In the genomic region with DNA sequence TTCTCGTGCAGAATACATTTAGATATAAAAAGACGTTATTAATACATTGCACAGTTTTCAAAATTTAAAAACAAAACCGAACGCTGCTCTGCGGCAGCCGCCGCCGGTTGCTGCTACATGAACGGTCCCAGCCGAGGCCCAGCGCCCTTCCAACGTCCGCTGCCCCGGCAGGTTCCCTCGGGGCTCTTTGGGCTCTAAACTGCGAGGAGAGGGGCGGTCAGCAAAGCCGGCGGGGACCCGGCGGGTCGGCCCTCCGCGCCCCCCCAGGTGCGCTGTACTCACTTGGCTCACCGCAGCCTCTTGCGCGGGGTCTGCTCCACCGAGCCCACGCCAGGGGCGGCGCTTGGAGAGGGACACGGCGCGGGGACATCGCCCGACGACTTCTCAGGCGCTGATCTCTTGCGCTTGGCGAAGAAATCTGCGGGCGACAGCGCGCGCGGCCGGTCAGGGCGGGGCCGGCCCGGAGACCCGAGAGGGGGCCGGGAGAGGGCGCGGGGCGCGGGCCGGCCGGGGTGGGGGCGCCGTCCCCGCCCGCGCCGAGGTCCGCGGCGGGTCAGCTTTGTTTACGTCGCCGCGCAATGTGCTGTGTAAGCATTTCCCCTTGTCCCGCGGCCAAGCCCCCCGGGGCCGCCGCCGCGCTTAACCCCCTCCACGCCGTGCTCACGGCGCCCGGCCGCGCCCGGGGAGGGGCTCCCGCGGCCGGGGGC, we compare ENCODE assay signal across 1 cellular context.
TF ChIP-seq lines count a peak whose summit lies in the region.

No MANE protein-coding gene starts in this region.

TF ChIP-seq in K562, 482 proteins besides CTCF, POLR2A, EP300 and RAD21 (continued from another document and continues in another):
- TF ChIP-seq PRPF4 (IDR thresholded peaks at IDR 0.05; ENCODE audit: insufficient read depth, low read depth, low read length, poor library complexity, severe bottlenecking) (no peak), BDP1 (IDR thresholded peaks at IDR 0.05; ENCODE audit: insufficient read depth, insufficient read length) (no peak), HDAC3 (IDR thresholded peaks at IDR 0.05; ENCODE audit: borderline replicate concordance, partially characterized antibody) (no peak), PTBP1 (IDR thresholded peaks at IDR 0.05; ENCODE audit: low read depth, low read length) (no peak), HLTF (IDR thresholded peaks at IDR 0.05) (no peak), ZNF507 (tag; conservative IDR thresholded peaks at IDR 0.05) (no peak), ZNF699 (CRISPR knock-in tag; IDR thresholded peaks at IDR 0.05; ENCODE audit: insufficient replicate concordance) (no peak), SIN3A (IDR thresholded peaks at IDR 0.05; ENCODE audit: borderline replicate concordance in 2 of 2, control insufficient read depth in 1 of 2, low read depth in 2 of 2, low read length in 2 of 2) (no peak), JUND (IDR thresholded peaks at IDR 0.05; ENCODE audit: borderline replicate concordance, low read depth, low read length) (no peak), JUND (tag; IDR thresholded peaks at IDR 0.05; ENCODE audit: borderline replicate concordance, low read depth, low read length) (no peak), HMGN3 (IDR thresholded peaks at IDR 0.05; ENCODE audit: borderline replicate concordance, extremely low read depth, insufficient read length, low read depth, low read length) (peak; percentile 22), SMARCC2 (IDR thresholded peaks at IDR 0.05; ENCODE audit: low read depth) (no peak), ARNT (IDR thresholded peaks at IDR 0.05) (no peak), PCBP1 (IDR thresholded peaks at IDR 0.05; ENCODE audit: low read depth, low read length, poor library complexity, severe bottlenecking) (peak; percentile 51), POLR3G (IDR thresholded peaks at IDR 0.05; ENCODE audit: extremely low read depth, insufficient read length, insufficient replicate concordance) (no peak), ZNF445 (CRISPR knock-in tag; IDR thresholded peaks at IDR 0.05; ENCODE audit: low read depth) (no peak), SMARCE1 (IDR thresholded peaks at IDR 0.05) (no peak), MTA3 (IDR thresholded peaks at IDR 0.05; ENCODE audit: borderline replicate concordance) (no peak), ETS2 (tag; IDR thresholded peaks at IDR 0.05; ENCODE audit: borderline replicate concordance, poor library complexity, severe bottlenecking) (no peak), DACH1 (IDR thresholded peaks at IDR 0.05; ENCODE audit: partially characterized antibody) (no peak), PTRF (tag; IDR thresholded peaks at IDR 0.05) (no peak), NR2F6 (CRISPR knock-in tag; IDR thresholded peaks at IDR 0.05) (no peak), SMARCA5 (IDR thresholded peaks at IDR 0.05) (no peak), TSC22D4 (tag; IDR thresholded peaks at IDR 0.05) (no peak), TAL1 (IDR thresholded peaks at IDR 0.05) (no peak), OTX1 (CRISPR knock-in tag; IDR thresholded peaks at IDR 0.05) (no peak), ZNF282 (CRISPR knock-in tag; IDR thresholded peaks at IDR 0.05) (no peak), ZFX (CRISPR knock-in tag; IDR thresholded peaks at IDR 0.05) (no peak; the same call in 1 of the 2 replicates), NCOA6 (IDR thresholded peaks at IDR 0.05) (no peak), ZNF263 (CRISPR knock-in tag; IDR thresholded peaks at IDR 0.05; ENCODE audit: borderline replicate concordance) (no peak), MAFK (IDR thresholded peaks at IDR 0.05; ENCODE audit: low read length) (peak; percentile 34; the same call in 1 of the 2 replicates), TCF7L2 (IDR thresholded peaks at IDR 0.05; ENCODE audit: low read depth, low read length) (no peak), ASH1L (IDR thresholded peaks at IDR 0.05; ENCODE audit: borderline replicate concordance, low read depth, partially characterized antibody) (no peak), DNMT1 (IDR thresholded peaks at IDR 0.05) (no peak), ZNF696 (CRISPR knock-in tag; conservative IDR thresholded peaks at IDR 0.05) (no peak), RBM34 (IDR thresholded peaks at IDR 0.05; ENCODE audit: borderline replicate concordance, insufficient read depth, low read length) (no peak)
- TF ChIP-seq, protein P1, sequence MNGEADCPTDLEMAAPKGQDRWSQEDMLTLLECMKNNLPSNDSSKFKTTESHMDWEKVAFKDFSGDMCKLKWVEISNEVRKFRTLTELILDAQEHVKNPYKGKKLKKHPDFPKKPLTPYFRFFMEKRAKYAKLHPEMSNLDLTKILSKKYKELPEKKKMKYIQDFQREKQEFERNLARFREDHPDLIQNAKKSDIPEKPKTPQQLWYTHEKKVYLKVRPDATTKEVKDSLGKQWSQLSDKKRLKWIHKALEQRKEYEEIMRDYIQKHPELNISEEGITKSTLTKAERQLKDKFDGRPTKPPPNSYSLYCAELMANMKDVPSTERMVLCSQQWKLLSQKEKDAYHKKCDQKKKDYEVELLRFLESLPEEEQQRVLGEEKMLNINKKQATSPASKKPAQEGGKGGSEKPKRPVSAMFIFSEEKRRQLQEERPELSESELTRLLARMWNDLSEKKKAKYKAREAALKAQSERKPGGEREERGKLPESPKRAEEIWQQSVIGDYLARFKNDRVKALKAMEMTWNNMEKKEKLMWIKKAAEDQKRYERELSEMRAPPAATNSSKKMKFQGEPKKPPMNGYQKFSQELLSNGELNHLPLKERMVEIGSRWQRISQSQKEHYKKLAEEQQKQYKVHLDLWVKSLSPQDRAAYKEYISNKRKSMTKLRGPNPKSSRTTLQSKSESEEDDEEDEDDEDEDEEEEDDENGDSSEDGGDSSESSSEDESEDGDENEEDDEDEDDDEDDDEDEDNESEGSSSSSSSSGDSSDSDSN (IDR thresholded peaks at IDR 0.05; ENCODE audit: borderline replicate concordance in 1 of 2, low read depth in 2 of 2, low read length in 2 of 2) = no peak
- TF ChIP-seq, protein P2, sequence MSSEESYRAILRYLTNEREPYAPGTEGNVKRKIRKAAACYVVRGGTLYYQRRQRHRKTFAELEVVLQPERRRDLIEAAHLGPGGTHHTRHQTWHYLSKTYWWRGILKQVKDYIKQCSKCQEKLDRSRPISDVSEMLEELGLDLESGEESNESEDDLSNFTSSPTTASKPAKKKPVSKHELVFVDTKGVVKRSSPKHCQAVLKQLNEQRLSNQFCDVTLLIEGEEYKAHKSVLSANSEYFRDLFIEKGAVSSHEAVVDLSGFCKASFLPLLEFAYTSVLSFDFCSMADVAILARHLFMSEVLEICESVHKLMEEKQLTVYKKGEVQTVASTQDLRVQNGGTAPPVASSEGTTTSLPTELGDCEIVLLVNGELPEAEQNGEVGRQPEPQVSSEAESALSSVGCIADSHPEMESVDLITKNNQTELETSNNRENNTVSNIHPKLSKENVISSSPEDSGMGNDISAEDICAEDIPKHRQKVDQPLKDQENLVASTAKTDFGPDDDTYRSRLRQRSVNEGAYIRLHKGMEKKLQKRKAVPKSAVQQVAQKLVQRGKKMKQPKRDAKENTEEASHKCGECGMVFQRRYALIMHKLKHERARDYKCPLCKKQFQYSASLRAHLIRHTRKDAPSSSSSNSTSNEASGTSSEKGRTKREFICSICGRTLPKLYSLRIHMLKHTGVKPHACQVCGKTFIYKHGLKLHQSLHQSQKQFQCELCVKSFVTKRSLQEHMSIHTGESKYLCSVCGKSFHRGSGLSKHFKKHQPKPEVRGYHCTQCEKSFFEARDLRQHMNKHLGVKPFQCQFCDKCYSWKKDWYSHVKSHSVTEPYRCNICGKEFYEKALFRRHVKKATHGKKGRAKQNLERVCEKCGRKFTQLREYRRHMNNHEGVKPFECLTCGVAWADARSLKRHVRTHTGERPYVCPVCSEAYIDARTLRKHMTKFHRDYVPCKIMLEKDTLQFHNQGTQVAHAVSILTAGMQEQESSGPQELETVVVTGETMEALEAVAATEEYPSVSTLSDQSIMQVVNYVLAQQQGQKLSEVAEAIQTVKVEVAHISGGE (CRISPR knock-in tag; IDR thresholded peaks at IDR 0.05) = no peak
- TF ChIP-seq, protein P3, sequence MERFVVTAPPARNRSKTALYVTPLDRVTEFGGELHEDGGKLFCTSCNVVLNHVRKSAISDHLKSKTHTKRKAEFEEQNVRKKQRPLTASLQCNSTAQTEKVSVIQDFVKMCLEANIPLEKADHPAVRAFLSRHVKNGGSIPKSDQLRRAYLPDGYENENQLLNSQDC (CRISPR knock-in tag; IDR thresholded peaks at IDR 0.05) = no peak
- TF ChIP-seq, protein P4, sequence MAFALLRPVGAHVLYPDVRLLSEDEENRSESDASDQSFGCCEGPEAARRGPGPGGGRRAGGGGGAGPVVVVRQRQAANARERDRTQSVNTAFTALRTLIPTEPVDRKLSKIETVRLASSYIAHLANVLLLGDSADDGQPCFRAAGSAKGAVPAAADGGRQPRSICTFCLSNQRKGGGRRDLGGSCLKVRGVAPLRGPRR (CRISPR knock-in tag; IDR thresholded peaks at IDR 0.05) = no peak
- TF ChIP-seq, protein P5, sequence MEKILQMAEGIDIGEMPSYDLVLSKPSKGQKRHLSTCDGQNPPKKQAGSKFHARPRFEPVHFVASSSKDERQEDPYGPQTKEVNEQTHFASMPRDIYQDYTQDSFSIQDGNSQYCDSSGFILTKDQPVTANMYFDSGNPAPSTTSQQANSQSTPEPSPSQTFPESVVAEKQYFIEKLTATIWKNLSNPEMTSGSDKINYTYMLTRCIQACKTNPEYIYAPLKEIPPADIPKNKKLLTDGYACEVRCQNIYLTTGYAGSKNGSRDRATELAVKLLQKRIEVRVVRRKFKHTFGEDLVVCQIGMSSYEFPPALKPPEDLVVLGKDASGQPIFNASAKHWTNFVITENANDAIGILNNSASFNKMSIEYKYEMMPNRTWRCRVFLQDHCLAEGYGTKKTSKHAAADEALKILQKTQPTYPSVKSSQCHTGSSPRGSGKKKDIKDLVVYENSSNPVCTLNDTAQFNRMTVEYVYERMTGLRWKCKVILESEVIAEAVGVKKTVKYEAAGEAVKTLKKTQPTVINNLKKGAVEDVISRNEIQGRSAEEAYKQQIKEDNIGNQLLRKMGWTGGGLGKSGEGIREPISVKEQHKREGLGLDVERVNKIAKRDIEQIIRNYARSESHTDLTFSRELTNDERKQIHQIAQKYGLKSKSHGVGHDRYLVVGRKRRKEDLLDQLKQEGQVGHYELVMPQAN (IDR thresholded peaks at IDR 0.05; ENCODE audit: borderline replicate concordance) = no peak
- TF ChIP-seq, protein P6, sequence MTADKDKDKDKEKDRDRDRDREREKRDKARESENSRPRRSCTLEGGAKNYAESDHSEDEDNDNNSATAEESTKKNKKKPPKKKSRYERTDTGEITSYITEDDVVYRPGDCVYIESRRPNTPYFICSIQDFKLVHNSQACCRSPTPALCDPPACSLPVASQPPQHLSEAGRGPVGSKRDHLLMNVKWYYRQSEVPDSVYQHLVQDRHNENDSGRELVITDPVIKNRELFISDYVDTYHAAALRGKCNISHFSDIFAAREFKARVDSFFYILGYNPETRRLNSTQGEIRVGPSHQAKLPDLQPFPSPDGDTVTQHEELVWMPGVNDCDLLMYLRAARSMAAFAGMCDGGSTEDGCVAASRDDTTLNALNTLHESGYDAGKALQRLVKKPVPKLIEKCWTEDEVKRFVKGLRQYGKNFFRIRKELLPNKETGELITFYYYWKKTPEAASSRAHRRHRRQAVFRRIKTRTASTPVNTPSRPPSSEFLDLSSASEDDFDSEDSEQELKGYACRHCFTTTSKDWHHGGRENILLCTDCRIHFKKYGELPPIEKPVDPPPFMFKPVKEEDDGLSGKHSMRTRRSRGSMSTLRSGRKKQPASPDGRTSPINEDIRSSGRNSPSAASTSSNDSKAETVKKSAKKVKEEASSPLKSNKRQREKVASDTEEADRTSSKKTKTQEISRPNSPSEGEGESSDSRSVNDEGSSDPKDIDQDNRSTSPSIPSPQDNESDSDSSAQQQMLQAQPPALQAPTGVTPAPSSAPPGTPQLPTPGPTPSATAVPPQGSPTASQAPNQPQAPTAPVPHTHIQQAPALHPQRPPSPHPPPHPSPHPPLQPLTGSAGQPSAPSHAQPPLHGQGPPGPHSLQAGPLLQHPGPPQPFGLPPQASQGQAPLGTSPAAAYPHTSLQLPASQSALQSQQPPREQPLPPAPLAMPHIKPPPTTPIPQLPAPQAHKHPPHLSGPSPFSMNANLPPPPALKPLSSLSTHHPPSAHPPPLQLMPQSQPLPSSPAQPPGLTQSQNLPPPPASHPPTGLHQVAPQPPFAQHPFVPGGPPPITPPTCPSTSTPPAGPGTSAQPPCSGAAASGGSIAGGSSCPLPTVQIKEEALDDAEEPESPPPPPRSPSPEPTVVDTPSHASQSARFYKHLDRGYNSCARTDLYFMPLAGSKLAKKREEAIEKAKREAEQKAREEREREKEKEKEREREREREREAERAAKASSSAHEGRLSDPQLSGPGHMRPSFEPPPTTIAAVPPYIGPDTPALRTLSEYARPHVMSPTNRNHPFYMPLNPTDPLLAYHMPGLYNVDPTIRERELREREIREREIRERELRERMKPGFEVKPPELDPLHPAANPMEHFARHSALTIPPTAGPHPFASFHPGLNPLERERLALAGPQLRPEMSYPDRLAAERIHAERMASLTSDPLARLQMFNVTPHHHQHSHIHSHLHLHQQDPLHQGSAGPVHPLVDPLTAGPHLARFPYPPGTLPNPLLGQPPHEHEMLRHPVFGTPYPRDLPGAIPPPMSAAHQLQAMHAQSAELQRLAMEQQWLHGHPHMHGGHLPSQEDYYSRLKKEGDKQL (CRISPR knock-in tag; IDR thresholded peaks at IDR 0.05; ENCODE audit: borderline replicate concordance) = no peak
- TF ChIP-seq, protein P7, sequence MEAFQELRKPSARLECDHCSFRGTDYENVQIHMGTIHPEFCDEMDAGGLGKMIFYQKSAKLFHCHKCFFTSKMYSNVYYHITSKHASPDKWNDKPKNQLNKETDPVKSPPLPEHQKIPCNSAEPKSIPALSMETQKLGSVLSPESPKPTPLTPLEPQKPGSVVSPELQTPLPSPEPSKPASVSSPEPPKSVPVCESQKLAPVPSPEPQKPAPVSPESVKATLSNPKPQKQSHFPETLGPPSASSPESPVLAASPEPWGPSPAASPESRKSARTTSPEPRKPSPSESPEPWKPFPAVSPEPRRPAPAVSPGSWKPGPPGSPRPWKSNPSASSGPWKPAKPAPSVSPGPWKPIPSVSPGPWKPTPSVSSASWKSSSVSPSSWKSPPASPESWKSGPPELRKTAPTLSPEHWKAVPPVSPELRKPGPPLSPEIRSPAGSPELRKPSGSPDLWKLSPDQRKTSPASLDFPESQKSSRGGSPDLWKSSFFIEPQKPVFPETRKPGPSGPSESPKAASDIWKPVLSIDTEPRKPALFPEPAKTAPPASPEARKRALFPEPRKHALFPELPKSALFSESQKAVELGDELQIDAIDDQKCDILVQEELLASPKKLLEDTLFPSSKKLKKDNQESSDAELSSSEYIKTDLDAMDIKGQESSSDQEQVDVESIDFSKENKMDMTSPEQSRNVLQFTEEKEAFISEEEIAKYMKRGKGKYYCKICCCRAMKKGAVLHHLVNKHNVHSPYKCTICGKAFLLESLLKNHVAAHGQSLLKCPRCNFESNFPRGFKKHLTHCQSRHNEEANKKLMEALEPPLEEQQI (IDR thresholded peaks at IDR 0.05) = no peak
- TF ChIP-seq, protein P8, sequence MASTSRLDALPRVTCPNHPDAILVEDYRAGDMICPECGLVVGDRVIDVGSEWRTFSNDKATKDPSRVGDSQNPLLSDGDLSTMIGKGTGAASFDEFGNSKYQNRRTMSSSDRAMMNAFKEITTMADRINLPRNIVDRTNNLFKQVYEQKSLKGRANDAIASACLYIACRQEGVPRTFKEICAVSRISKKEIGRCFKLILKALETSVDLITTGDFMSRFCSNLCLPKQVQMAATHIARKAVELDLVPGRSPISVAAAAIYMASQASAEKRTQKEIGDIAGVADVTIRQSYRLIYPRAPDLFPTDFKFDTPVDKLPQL (IDR thresholded peaks at IDR 0.05; ENCODE audit: extremely low read depth, insufficient read length) = no peak
- TF ChIP-seq, protein P9, sequence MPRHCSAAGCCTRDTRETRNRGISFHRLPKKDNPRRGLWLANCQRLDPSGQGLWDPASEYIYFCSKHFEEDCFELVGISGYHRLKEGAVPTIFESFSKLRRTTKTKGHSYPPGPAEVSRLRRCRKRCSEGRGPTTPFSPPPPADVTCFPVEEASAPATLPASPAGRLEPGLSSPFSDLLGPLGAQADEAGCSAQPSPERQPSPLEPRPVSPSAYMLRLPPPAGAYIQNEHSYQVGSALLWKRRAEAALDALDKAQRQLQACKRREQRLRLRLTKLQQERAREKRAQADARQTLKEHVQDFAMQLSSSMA (CRISPR knock-in tag; IDR thresholded peaks at IDR 0.05) = no peak
